Comparison of ENCODE assay signal across 27 cellular contexts in genomic region chr16:77995843-77996455, GRCh38. TPM values are rescaled to one million over a fixed set of nuclear protein-coding genes. Genes with fewer than 3 reads are reported as not detected.
"Had no signal": no experiment of that assay in that cellular context is flagged by ENCODE, and none has a peak within 500 bp of the region (broad histone marks: within the 10 kb centered on the region; RNA-seq: fewer than 3 reads in every experiment).

No MANE protein-coding gene starts in this region.

- H3K27me3 ChIP-seq: brain microvascular endothelial cell, cardiac muscle cell had no signal

- ATAC-seq: activated CD4-positive, CD25-positive, alpha-beta regulatory T cell treated with anti-CD3 and anti-CD28 coated beads, Interleukin-2, amount 50 U/mL, for 24 hours; activated CD8-positive, alpha-beta T cell treated with anti-CD3 and anti-CD28 coated beads for 36 hours; activated T-cell treated with anti-CD3 and anti-CD28 coated beads, Interleukin-2, amount 50 U/mL, for 72 hours; T-cell had no signal

- H3K27ac ChIP-seq: brain microvascular endothelial cell, cardiac muscle cell, SK-N-MC, VCaP had no signal

- H3K36me3 ChIP-seq: brain microvascular endothelial cell, cardiac muscle cell had no signal

- DNase-seq: activated CD4-positive, alpha-beta T cell treated with anti-CD3 and anti-CD28 coated beads for 4 hours; activated CD8-positive, alpha-beta memory T cell treated with anti-CD3 and anti-CD28 coated beads, Interleukin-2, amount 50 U/mL, for 4 hours; activated CD8-positive, alpha-beta T cell treated with anti-CD3 and anti-CD28 coated beads for 36 hours; activated gamma-delta T cell treated with Interleukin-2 at 50 U/mL for 16 hours; activated T-cell treated with anti-CD3 and anti-CD28 coated beads, Interleukin-2, amount 50 U/mL, for 72 hours; brain microvascular endothelial cell; Kasumi-1; NCI-H1048; NCI-H146; NCI-H187 treated with DMSO at 0.1 percent for 48 hours; NCI-H2081 treated with DMSO at 0.1 percent for 48 hours; NCI-H2171 treated with DMSO at 0.1 percent for 48 hours; NCI-H226; NCI-H526 treated with DMSO at 0.1 percent for 48 hours; SIG-M5; T-cell; T-helper 2 cell; T1000 had no signal

- H3K4me3 ChIP-seq: cardiac muscle cell, SK-N-MC had no signal

RNA-seq across cellular contexts. Expression of gene CLEC3A, which starts 26.4 kb away (rescaled TPM):
- total RNA-seq: activated CD8-positive, alpha-beta T cell treated with anti-CD3 and anti-CD28 coated beads for 36 hours; activated T-cell treated with anti-CD3 and anti-CD28 coated beads, Interleukin-2, amount 50 U/mL, for 72 hours; activated T-helper 2 cell treated with anti-CD3 and anti-CD28 coated beads, Interferon-gamma antibody, Interleukin-2, Interleukin-4, amounts not matched to agents 10 μg/mL and 5 μg/mL and 100 μg/mL, durations not matched to agents 14 hours and 24 hours and 36 hours; astrocyte; cardiac muscle cell; NCI-H460; OCI-LY7; RPMI7951; T-cell had no signal
- polyA plus RNA-seq: cardiac muscle cell had no signal
